Comparison of ENCODE assay signal across 15 cellular contexts in the genomic region with DNA sequence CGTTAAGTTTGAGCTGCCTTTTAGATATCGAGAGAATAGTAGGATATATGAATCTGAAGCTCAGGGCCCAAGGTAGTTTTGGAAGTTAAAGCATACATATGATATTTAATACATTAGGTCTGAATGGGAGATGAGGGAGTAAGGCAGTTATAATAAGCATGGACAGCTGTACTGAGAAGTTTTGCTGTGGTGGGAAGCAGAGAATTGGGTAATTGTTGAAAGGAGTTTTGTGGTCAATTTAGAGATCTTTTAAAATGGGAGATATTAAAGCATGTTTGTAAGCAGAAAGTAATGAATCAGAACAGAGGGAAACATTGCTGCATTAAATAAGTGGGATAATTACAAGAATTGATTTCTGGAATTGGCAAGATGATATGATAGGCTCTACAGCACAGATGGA. TPM values are rescaled to one million over a fixed set of nuclear protein-coding genes. Genes with fewer than 3 reads are reported as not detected.
DNase-seq lines count a peak whose midpoint lies in the region; ATAC-seq and TF ChIP-seq lines count a peak whose summit lies in the region.
"Had no signal": no experiment of that assay in that cellular context is flagged by ENCODE, and none has a peak within 500 bp of the region (broad histone marks: within the 10 kb centered on the region; RNA-seq: fewer than 3 reads in every experiment).

No MANE protein-coding gene starts in this region.

- no peaks in the 10 kb centered on the region for H3K27me3 ChIP-seq in CD4-positive, CD25-positive, alpha-beta regulatory T cell (ENCODE audit: control insufficient read depth, insufficient read depth, low read length)
- H3K27me3 ChIP-seq: BE2C had no signal

- H3K4me3 Mint-ChIP-seq in CD4-positive, CD25-positive, alpha-beta regulatory T cell, result no peak overlapping the region
- no peak overlapping the region for H3K4me3 Mint-ChIP-seq in effector memory CD8-positive, alpha-beta T cell
- no peak overlapping the region for H3K4me3 Mint-ChIP-seq in neural crest cell
- H3K4me3 Mint-ChIP-seq: GM23338, IgD-negative memory B cell had no signal

- DNase-seq in CD4-positive, CD25-positive, alpha-beta regulatory T cell, result no peak
- DNase-seq in LHCN-M2 (ENCODE audit: low read depth) (peak; percentile 63), neural crest cell (ENCODE audit: low read depth, low spot score) (no peak), NCI-H526 (lab: John Stamatoyannopoulos, UW) (no peak), COLO668 (lab: John Stamatoyannopoulos, UW; ENCODE audit: unreplicated experiment) (no peak)
- DNase-seq in effector memory CD8-positive, alpha-beta T cell, result no peak
- DNase-seq: BE2C; CD8-positive, alpha-beta memory T cell; DMS53; H7 had no signal

- peak overlapping the region in 2 of 3 donors; percentile 6 to 27 for H3K27ac Mint-ChIP-seq in CD4-positive, CD25-positive, alpha-beta regulatory T cell
- peak overlapping the region; percentile 38 to 59 for H3K27ac Mint-ChIP-seq in effector memory CD8-positive, alpha-beta T cell
- H3K27ac Mint-ChIP-seq in neural crest cell (ENCODE audit: unreplicated experiment), result peak overlapping the region; percentile 0
- H3K27ac Mint-ChIP-seq: GM23338, IgD-negative memory B cell had no signal

- peaks cover 12 to 19% (median 14%) of the 10 kb centered on the region in 4 donors for H3K4me1 Mint-ChIP-seq in CD4-positive, CD25-positive, alpha-beta regulatory T cell
- H3K4me1 Mint-ChIP-seq in effector memory CD8-positive, alpha-beta T cell (ENCODE audit: low read depth in 2 of 2), result peaks cover 15 to 18% of the 10 kb centered on the region in 2 donors
- H3K4me1 Mint-ChIP-seq in neural crest cell, result no peaks in the 10 kb centered on the region
- H3K4me1 Mint-ChIP-seq: GM23338 had no signal

- no peak for ATAC-seq in CD4-positive, CD25-positive, alpha-beta regulatory T cell (ENCODE audit: low read depth in 2 of 2)
- no peak for ATAC-seq in effector memory CD8-positive, alpha-beta T cell (replicated peaks)
- ATAC-seq in HG02678 (IDR thresholded peaks at IDR 0.05; ENCODE audit: unreplicated experiment), result no peak
- ATAC-seq: A549, GM23338 had no signal

- H3K4me3 ChIP-seq in CD4-positive, CD25-positive, alpha-beta regulatory T cell (ENCODE audit: low read depth, low read length), result no peak overlapping the region
- H3K4me3 ChIP-seq: A549, GM23338 had no signal

- H3K9me3 Mint-ChIP-seq in CD4-positive, CD25-positive, alpha-beta regulatory T cell, result peaks cover 0 to 13% (median 1%) of the 10 kb centered on the region in 7 donors
- H3K9me3 Mint-ChIP-seq in effector memory CD8-positive, alpha-beta T cell, result peaks cover 0 to 3% of the 10 kb centered on the region in 2 donors
- H3K9me3 Mint-ChIP-seq in neural crest cell, result peaks cover 9% of the 10 kb centered on the region

- no peaks in the 10 kb centered on the region for H3K4me1 ChIP-seq in CD4-positive, CD25-positive, alpha-beta regulatory T cell (ENCODE audit: control insufficient read depth, insufficient read depth, low read length, poor library complexity, severe bottlenecking)
- H3K4me1 ChIP-seq: A549 had no signal

- no peak for TF ChIP-seq CTCF in neural crest cell (conservative IDR thresholded peaks at IDR 0.05)

- H3K9me3 ChIP-seq in CD4-positive, CD25-positive, alpha-beta regulatory T cell (ENCODE audit: control insufficient read depth in 2 of 2, low read length in 2 of 2), result no peaks in the 10 kb centered on the region
- H3K9me3 ChIP-seq: BE2C had no signal

- H3K27me3 Mint-ChIP-seq in CD4-positive, CD25-positive, alpha-beta regulatory T cell, result no peaks in the 10 kb centered on the region
- H3K27me3 Mint-ChIP-seq in effector memory CD8-positive, alpha-beta T cell, result no peaks in the 10 kb centered on the region
- H3K27me3 Mint-ChIP-seq in neural crest cell (ENCODE audit: low read depth), result no peaks in the 10 kb centered on the region
- H3K27me3 Mint-ChIP-seq: CD8-positive, alpha-beta memory T cell; IgD-negative memory B cell had no signal

- H3K36me3 ChIP-seq in CD4-positive, CD25-positive, alpha-beta regulatory T cell (ENCODE audit: control insufficient read depth, insufficient read depth, low read length), result peaks cover 76% of the 10 kb centered on the region

- no peak overlapping the region for H3K27ac ChIP-seq in CD4-positive, CD25-positive, alpha-beta regulatory T cell (ENCODE audit: insufficient read depth, low read length, poor library complexity, severe bottlenecking)
- H3K27ac ChIP-seq: A549, C4-2B had no signal

- peaks cover 53% of the 10 kb centered on the region for H3K36me3 Mint-ChIP-seq in CD4-positive, CD25-positive, alpha-beta regulatory T cell
- H3K36me3 Mint-ChIP-seq in effector memory CD8-positive, alpha-beta T cell (ENCODE audit: insufficient read depth), result peaks cover 53% of the 10 kb centered on the region
- peaks cover 49% of the 10 kb centered on the region for H3K36me3 Mint-ChIP-seq in neural crest cell (ENCODE audit: low read depth)

RNA-seq across cellular contexts. Expression of gene TBK1, which starts 21.3 kb away (rescaled TPM):
- 24.3 TPM for total RNA-seq in CD4-positive, CD25-positive, alpha-beta regulatory T cell
- 10 to 100 TPM; 21.3 to 29.1 (median 22.8) TPM for polyA plus RNA-seq in CD4-positive, CD25-positive, alpha-beta regulatory T cell
- total RNA-seq in LHCN-M2 (2014; rRNA removed) (33.7 and 34.7 TPM in 2 replicates), neural crest cell (16.4 and 19.2 TPM in 2 replicates)
- 8.8 TPM for polyA plus RNA-seq in LHCN-M2 (2012)
